Comparison of ENCODE assay signal across 8 cellular contexts in genomic region chr9:99907208-99907532, GRCh38. TPM values are rescaled to one million over a fixed set of nuclear protein-coding genes. Genes with fewer than 3 reads are reported as not detected.
DNase-seq lines count a peak whose midpoint lies in the region; ATAC-seq lines count a peak whose summit lies in the region.

No MANE protein-coding gene starts in this region.

- peak overlapping the region; percentile 96 for H3K4me3 Mint-ChIP-seq in activated T-helper 1 cell treated with anti-CD3 and anti-CD28 coated beads, Interleukin-12 subunit alpha, Interleukin-12 subunit beta, Interleukin-2, Interleukin-4 antibody, amounts not matched to agents 30 ng/mL and 10 ng/mL and 1 ng/mL, durations not matched to agents 14 hours and 24 hours and 36 hours
- H3K4me3 Mint-ChIP-seq in immature natural killer cell, result peak overlapping the region; percentile 96 to 100 (median 97)

- intact Hi-C loops in activated T-helper 1 cell treated with anti-CD3 and anti-CD28 coated beads, Interleukin-12 subunit alpha, Interleukin-12 subunit beta, Interleukin-2, Interleukin-4 antibody, amounts not matched to agents 30 ng/mL and 10 ng/mL and 1 ng/mL, durations not matched to agents 14 hours and 24 hours and 36 hours (cut with micrococcal nuclease), result loop anchor here (2.0 to 5.0 kb wide), 5 partner anchors 40 to 690 kb away; no protein-coding TSS in a partner anchor

- DNase-seq in NCI-H2171 treated with DMSO at 0.1 percent for 48 hours (lab: John Stamatoyannopoulos, UW) (peak; percentile 38), NCI-H2171 (lab: John Stamatoyannopoulos, UW) (no peak), immature natural killer cell (no peak), substantia nigra (lab: John Stamatoyannopoulos, UW) (peak in 3 of 49 donors; percentile 17 to 41 (median 33))
- no peak for DNase-seq in activated T-helper 1 cell treated with anti-CD3 and anti-CD28 coated beads, Interleukin-12 subunit alpha, Interleukin-12 subunit beta, Interleukin-2, Interleukin-4 antibody, amounts not matched to agents 30 ng/mL and 10 ng/mL and 1 ng/mL, durations not matched to agents 14 hours and 24 hours and 36 hours (ENCODE audit: low spot score)
- DNase-seq in stimulated activated CD4-positive, alpha-beta T cell treated with anti-CD3 and anti-CD28 coated beads, Interleukin-2, amount 100 ng/mL, for 48 hours, result no peak

- peak overlapping the region; percentile 77 for H3K27ac ChIP-seq in substantia nigra (ENCODE audit: low read depth, low read length, poor library complexity, severe bottlenecking)

- H3K9me3 Mint-ChIP-seq in activated T-helper 1 cell treated with anti-CD3 and anti-CD28 coated beads, Interleukin-12 subunit alpha, Interleukin-12 subunit beta, Interleukin-2, Interleukin-4 antibody, amounts not matched to agents 30 ng/mL and 10 ng/mL and 1 ng/mL, durations not matched to agents 14 hours and 24 hours and 36 hours, result no peaks in the 10 kb centered on the region
- no peaks in the 10 kb centered on the region for H3K9me3 Mint-ChIP-seq in immature natural killer cell

- peak overlapping the region; percentile 96 for H3K27ac Mint-ChIP-seq in activated T-helper 1 cell treated with anti-CD3 and anti-CD28 coated beads, Interleukin-12 subunit alpha, Interleukin-12 subunit beta, Interleukin-2, Interleukin-4 antibody, amounts not matched to agents 30 ng/mL and 10 ng/mL and 1 ng/mL, durations not matched to agents 14 hours and 24 hours and 36 hours
- peak overlapping the region; percentile 96 to 99 (median 98) for H3K27ac Mint-ChIP-seq in immature natural killer cell

- peaks cover 11% of the 10 kb centered on the region for H3K27me3 Mint-ChIP-seq in activated T-helper 1 cell treated with anti-CD3 and anti-CD28 coated beads, Interleukin-12 subunit alpha, Interleukin-12 subunit beta, Interleukin-2, Interleukin-4 antibody, amounts not matched to agents 30 ng/mL and 10 ng/mL and 1 ng/mL, durations not matched to agents 14 hours and 24 hours and 36 hours (ENCODE audit: insufficient read depth)
- peaks cover 7 to 15% (median 10%) of the 10 kb centered on the region in 3 donors for H3K27me3 Mint-ChIP-seq in immature natural killer cell (ENCODE audit: low read depth in 3 of 3)

- H3K4me1 Mint-ChIP-seq in activated T-helper 1 cell treated with anti-CD3 and anti-CD28 coated beads, Interleukin-12 subunit alpha, Interleukin-12 subunit beta, Interleukin-2, Interleukin-4 antibody, amounts not matched to agents 30 ng/mL and 10 ng/mL and 1 ng/mL, durations not matched to agents 14 hours and 24 hours and 36 hours (ENCODE audit: low read depth), result peaks cover 33% of the 10 kb centered on the region
- H3K4me1 Mint-ChIP-seq in immature natural killer cell, result peaks cover 22 to 37% of the 10 kb centered on the region in 2 donors

- ATAC-seq in HG02610 (IDR thresholded peaks at IDR 0.05; ENCODE audit: unreplicated experiment) (no peak), HG02623 (IDR thresholded peaks at IDR 0.05; ENCODE audit: unreplicated experiment) (no peak)

- H3K36me3 Mint-ChIP-seq in activated T-helper 1 cell treated with anti-CD3 and anti-CD28 coated beads, Interleukin-12 subunit alpha, Interleukin-12 subunit beta, Interleukin-2, Interleukin-4 antibody, amounts not matched to agents 30 ng/mL and 10 ng/mL and 1 ng/mL, durations not matched to agents 14 hours and 24 hours and 36 hours (ENCODE audit: low read depth), result peaks cover 9% of the 10 kb centered on the region
- peaks cover 0 to 10% (median 0%) of the 10 kb centered on the region in 3 donors for H3K36me3 Mint-ChIP-seq in immature natural killer cell

RNA-seq across cellular contexts. Expression of gene STX17, which starts 0.7 kb away (rescaled TPM):
- total RNA-seq in activated T-helper 1 cell treated with anti-CD3 and anti-CD28 coated beads, Interleukin-12 subunit alpha, Interleukin-12 subunit beta, Interleukin-2, Interleukin-4 antibody, amounts not matched to agents 30 ng/mL and 10 ng/mL and 1 ng/mL, durations not matched to agents 14 hours and 24 hours and 36 hours, result 20.5 and 22.1 TPM in 2 replicates
- 10 to 100 TPM; 17.3 to 28.5 (median 18.8) TPM for polyA plus RNA-seq in immature natural killer cell
